ENCODE assay signal across 8 cellular contexts in genomic region chr20:36154696-36155628, GRCh38. TPM values are rescaled to one million over a fixed set of nuclear protein-coding genes. Genes with fewer than 3 reads are reported as not detected.
DNase-seq lines count a peak whose midpoint lies in the region; ATAC-seq and TF ChIP-seq lines count a peak whose summit lies in the region.

Gene EPB41L1, plus strand, starts transcription at chr20:36154740. Its CDS starts 19,038 bp downstream, at chr20:36173778.

- H3K27ac Mint-ChIP-seq in activated CD8-positive, alpha-beta T cell treated with anti-CD3 and anti-CD28 coated beads, Interleukin-2, amount 10 ng/mL, durations not matched to agents 7 days and 5 days: no peak within 1 kb of the TSS
- H3K27ac Mint-ChIP-seq in osteocyte (ENCODE audit: unreplicated experiment): peak within 1 kb of the TSS; percentile 53

- CTCF ChIA-PET in activated CD8-positive, alpha-beta T cell treated with anti-CD3 and anti-CD28 coated beads, Interleukin-2, amount 10 ng/mL, durations not matched to agents 7 days and 5 days (lab: Charles Lee): interaction anchor here (1.1 to 3.4 kb wide), 6 partner anchors 8 to 162 kb away, joined by 3 to 16 read pairs (median 10); no protein-coding TSS in a partner anchor

- ATAC-seq in activated CD8-positive, alpha-beta T cell treated with anti-CD3 and anti-CD28 coated beads, Interleukin-2, amount 10 ng/mL, durations not matched to agents 7 days and 5 days: no peak
- ATAC-seq in Right ventricle myocardium inferior (no peak), GM18873 (IDR thresholded peaks at IDR 0.05; ENCODE audit: low FRiP score, unreplicated experiment) (no peak), HG03378 (IDR thresholded peaks at IDR 0.05; ENCODE audit: unreplicated experiment) (no peak)

- H3K9me3 Mint-ChIP-seq in activated CD8-positive, alpha-beta T cell treated with anti-CD3 and anti-CD28 coated beads, Interleukin-2, amount 10 ng/mL, durations not matched to agents 7 days and 5 days (ENCODE audit: insufficient read depth): no peaks in the 10 kb centered on the region
- no peaks in the 10 kb centered on the region for H3K9me3 Mint-ChIP-seq in osteocyte (ENCODE audit: unreplicated experiment)

- H3K36me3 Mint-ChIP-seq in activated CD8-positive, alpha-beta T cell treated with anti-CD3 and anti-CD28 coated beads, Interleukin-2, amount 10 ng/mL, durations not matched to agents 7 days and 5 days (ENCODE audit: low read depth): no peaks in the 10 kb centered on the region
- H3K36me3 Mint-ChIP-seq in osteocyte (ENCODE audit: unreplicated experiment): no peaks in the 10 kb centered on the region

- no peaks in the 10 kb centered on the region for H3K4me1 Mint-ChIP-seq in activated CD8-positive, alpha-beta T cell treated with anti-CD3 and anti-CD28 coated beads, Interleukin-2, amount 10 ng/mL, durations not matched to agents 7 days and 5 days (ENCODE audit: low read depth)
- H3K4me1 Mint-ChIP-seq in osteocyte (ENCODE audit: unreplicated experiment): peaks cover 32% of the 10 kb centered on the region

- POLR2A ChIA-PET in activated CD8-positive, alpha-beta T cell treated with anti-CD3 and anti-CD28 coated beads, Interleukin-2, amount 10 ng/mL, durations not matched to agents 7 days and 5 days (lab: Charles Lee): no interaction called here

- H3K4me3 Mint-ChIP-seq in activated CD8-positive, alpha-beta T cell treated with anti-CD3 and anti-CD28 coated beads, Interleukin-2, amount 10 ng/mL, durations not matched to agents 7 days and 5 days: peak within 1 kb of the TSS; percentile 7
- peak within 1 kb of the TSS; percentile 71 for H3K4me3 Mint-ChIP-seq in osteocyte (ENCODE audit: unreplicated experiment)

- peaks cover 35% of the 10 kb centered on the region for H3K27me3 Mint-ChIP-seq in activated CD8-positive, alpha-beta T cell treated with anti-CD3 and anti-CD28 coated beads, Interleukin-2, amount 10 ng/mL, durations not matched to agents 7 days and 5 days (ENCODE audit: low read depth)
- no peaks in the 10 kb centered on the region for H3K27me3 Mint-ChIP-seq in osteocyte (ENCODE audit: unreplicated experiment)

- intact Hi-C loops in Right ventricle myocardium inferior (cut with DNase I): no loop called here

- no peak for TF ChIP-seq CTCF in osteocyte (IDR thresholded peaks at IDR 0.05)

- peak; percentile 34 to 62 for DNase-seq in NCI-H526 (lab: John Stamatoyannopoulos, UW)
- DNase-seq in NCI-H526 treated with DMSO at 0.1 percent for 48 hours (lab: John Stamatoyannopoulos, UW): no peak
- no peak for DNase-seq in activated CD8-positive, alpha-beta T cell treated with anti-CD3 and anti-CD28 coated beads, Interleukin-2, amount 10 ng/mL, durations not matched to agents 7 days and 5 days
- no peak for DNase-seq in Right ventricle myocardium inferior (ENCODE audit: missing footprints)
- DNase-seq in osteocyte (ENCODE audit: extremely low spot score, unreplicated experiment): no peak
- no peak for DNase-seq in NCI-H2029 treated with DMSO at 0.1 percent for 48 hours (lab: John Stamatoyannopoulos, UW)

RNA-seq across cellular contexts. Expression of gene EPB41L1, which starts in this region (rescaled TPM):
- not detected for total RNA-seq in activated CD8-positive, alpha-beta T cell treated with anti-CD3 and anti-CD28 coated beads, Interleukin-2, amount 10 ng/mL, durations not matched to agents 7 days and 5 days
- total RNA-seq in Right ventricle myocardium inferior (21.5 TPM), osteocyte (31.4 and 36.9 TPM in 2 replicates)

Comparison
In these comparisons a context has a peak if more than half of its experiments do, and no peak if none do; other contexts are left out.
1. RNA of gene EPB41L1 (total RNA-seq): 31.4 to 36.9 TPM in osteocyte and 21.5 TPM in Right ventricle myocardium inferior (single experiment); not detected in activated CD8-positive, alpha-beta T cell treated with anti-CD3 and anti-CD28 coated beads, Interleukin-2, amount 10 ng/mL, durations not matched to agents 7 days and 5 days; every median in the first group is over 10 times any median in the second.
2. DNase-seq: peak in NCI-H526 (2 of 2); none in NCI-H526 treated with DMSO at 0.1 percent for 48 hours (single experiment), activated CD8-positive, alpha-beta T cell treated with anti-CD3 and anti-CD28 coated beads, Interleukin-2, amount 10 ng/mL, durations not matched to agents 7 days and 5 days (single experiment), Right ventricle myocardium inferior (single experiment), osteocyte (single experiment) and NCI-H2029 treated with DMSO at 0.1 percent for 48 hours (single experiment).